ENCODE assay signal across 1 cellular context in the genomic region with DNA sequence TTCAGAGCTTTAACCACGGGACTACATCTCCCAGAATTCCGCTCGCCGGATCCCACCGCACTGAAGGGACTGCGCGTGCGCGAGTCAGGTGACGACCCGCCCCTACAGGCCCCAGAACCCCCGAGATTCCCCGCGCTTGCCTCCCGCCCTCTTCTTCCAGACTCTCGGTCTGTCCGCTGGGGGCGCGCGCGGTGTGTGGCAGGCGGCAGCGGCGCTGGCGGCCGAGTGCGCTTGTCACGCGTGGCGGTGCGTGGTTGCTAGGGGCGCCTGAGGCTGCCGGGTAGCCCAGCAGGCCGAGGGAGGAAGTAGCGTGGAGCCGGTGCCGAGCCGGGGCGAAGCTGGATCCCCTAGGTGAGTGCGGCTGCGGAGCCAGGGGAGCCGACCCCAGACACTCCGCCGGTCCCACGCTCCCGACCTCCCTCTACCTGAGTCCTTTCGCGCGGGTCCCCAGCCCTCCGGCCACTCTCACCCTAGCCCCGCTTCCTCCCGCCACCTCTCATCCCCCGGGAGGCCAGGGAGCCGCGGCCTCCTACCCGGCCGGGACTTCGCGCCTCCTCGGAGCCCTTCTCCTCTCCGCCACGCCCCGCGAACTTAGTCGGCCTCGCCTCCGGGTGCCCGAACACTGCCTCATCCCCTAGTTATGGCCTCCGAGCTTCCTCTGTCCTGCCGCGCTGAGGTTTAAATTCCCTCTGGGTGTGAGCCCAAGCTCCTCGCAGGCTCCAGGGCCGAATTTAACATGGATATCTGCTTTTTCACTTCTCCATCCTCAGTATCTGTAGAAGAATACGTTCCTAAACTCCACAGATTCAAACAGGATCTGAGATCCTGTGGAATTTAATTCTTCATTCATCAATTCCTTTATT.
TF ChIP-seq lines count a peak whose summit lies in the region.

A gene with protein sequence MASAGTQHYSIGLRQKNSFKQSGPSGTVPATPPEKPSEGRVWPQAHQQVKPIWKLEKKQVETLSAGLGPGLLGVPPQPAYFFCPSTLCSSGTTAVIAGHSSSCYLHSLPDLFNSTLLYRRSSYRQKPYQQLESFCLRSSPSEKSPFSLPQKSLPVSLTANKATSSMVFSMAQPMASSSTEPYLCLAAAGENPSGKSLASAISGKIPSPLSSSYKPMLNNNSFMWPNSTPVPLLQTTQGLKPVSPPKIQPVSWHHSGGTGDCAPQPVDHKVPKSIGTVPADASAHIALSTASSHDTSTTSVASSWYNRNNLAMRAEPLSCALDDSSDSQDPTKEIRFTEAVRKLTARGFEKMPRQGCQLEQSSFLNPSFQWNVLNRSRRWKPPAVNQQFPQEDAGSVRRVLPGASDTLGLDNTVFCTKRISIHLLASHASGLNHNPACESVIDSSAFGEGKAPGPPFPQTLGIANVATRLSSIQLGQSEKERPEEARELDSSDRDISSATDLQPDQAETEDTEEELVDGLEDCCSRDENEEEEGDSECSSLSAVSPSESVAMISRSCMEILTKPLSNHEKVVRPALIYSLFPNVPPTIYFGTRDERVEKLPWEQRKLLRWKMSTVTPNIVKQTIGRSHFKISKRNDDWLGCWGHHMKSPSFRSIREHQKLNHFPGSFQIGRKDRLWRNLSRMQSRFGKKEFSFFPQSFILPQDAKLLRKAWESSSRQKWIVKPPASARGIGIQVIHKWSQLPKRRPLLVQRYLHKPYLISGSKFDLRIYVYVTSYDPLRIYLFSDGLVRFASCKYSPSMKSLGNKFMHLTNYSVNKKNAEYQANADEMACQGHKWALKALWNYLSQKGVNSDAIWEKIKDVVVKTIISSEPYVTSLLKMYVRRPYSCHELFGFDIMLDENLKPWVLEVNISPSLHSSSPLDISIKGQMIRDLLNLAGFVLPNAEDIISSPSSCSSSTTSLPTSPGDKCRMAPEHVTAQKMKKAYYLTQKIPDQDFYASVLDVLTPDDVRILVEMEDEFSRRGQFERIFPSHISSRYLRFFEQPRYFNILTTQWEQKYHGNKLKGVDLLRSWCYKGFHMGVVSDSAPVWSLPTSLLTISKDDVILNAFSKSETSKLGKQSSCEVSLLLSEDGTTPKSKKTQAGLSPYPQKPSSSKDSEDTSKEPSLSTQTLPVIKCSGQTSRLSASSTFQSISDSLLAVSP (plus strand): TSS at position 149 of the 863 bp plus-strand sequence. CDS start 26,842 bp downstream, outside the sequence.

TF ChIP-seq in K562, 482 proteins besides CTCF, POLR2A, EP300 and RAD21 (continued from another document and continues in another):
- TF ChIP-seq SAP30 (IDR thresholded peaks at IDR 0.05; ENCODE audit: borderline replicate concordance, insufficient read depth, low read depth, low read length, poor library complexity, severe bottlenecking) (peak; percentile 63), CBFA2T3 (IDR thresholded peaks at IDR 0.05) (no peak), NCOA4 (IDR thresholded peaks at IDR 0.05; ENCODE audit: partially characterized antibody) (no peak), SP2 (IDR thresholded peaks at IDR 0.05; ENCODE audit: extremely low read depth, low read depth, low read length, poor library complexity, severe bottlenecking) (no peak), NFYB (IDR thresholded peaks at IDR 0.05; ENCODE audit: extremely low read depth, insufficient read length) (no peak), ESRRB (CRISPR knock-in tag; IDR thresholded peaks at IDR 0.05; ENCODE audit: borderline replicate concordance) (no peak), NFIC (IDR thresholded peaks at IDR 0.05) (0 out of 2 replicates have a peak, but pooled peaks have one; percentile 14), KDM4B (IDR thresholded peaks at IDR 0.05; ENCODE audit: borderline replicate concordance in 2 of 2, low read depth in 1 of 2) (no peak), ZNF561 (CRISPR knock-in tag; conservative IDR thresholded peaks at IDR 0.05) (no peak), ZNF23 (CRISPR knock-in tag; IDR thresholded peaks at IDR 0.05) (no peak), RFX5 (IDR thresholded peaks at IDR 0.05; ENCODE audit: low read depth, low read length) (no peak), STAT5A (IDR thresholded peaks at IDR 0.05; ENCODE audit: borderline replicate concordance, low read length) (no peak), CBFA2T2 (conservative IDR thresholded peaks at IDR 0.05) (no peak; the same call in 1 of the 2 replicates), TEAD4 (IDR thresholded peaks at IDR 0.05; ENCODE audit: low read length) (no peak; the same call in 1 of the 2 replicates), TEAD4 (CRISPR knock-in tag; IDR thresholded peaks at IDR 0.05; ENCODE audit: borderline replicate concordance) (no peak), JUND (IDR thresholded peaks at IDR 0.05; ENCODE audit: borderline replicate concordance, low read depth, low read length) (0 out of 2 replicates have a peak, but pooled peaks have one; percentile 24), JUND (tag; IDR thresholded peaks at IDR 0.05; ENCODE audit: borderline replicate concordance, low read depth, low read length) (no peak; the same call in 2 of the 3 replicates), PHF20 (IDR thresholded peaks at IDR 0.05; ENCODE audit: partially characterized antibody) (peak; percentile 54), CCNT2 (IDR thresholded peaks at IDR 0.05; ENCODE audit: borderline replicate concordance, extremely low read depth, insufficient read length, low read depth, low read length) (peak; percentile 72), ZBED1 (IDR thresholded peaks at IDR 0.05) (no peak; the same call in 1 of the 2 replicates), MEIS2 (IDR thresholded peaks at IDR 0.05; ENCODE audit: partially characterized antibody) (peak; percentile 46), ZNF644 (tag; IDR thresholded peaks at IDR 0.05; ENCODE audit: low read depth) (no peak), ZNF699 (CRISPR knock-in tag; IDR thresholded peaks at IDR 0.05; ENCODE audit: insufficient replicate concordance) (no peak), ZEB2 (IDR thresholded peaks at IDR 0.05) (no peak), RBM25 (IDR thresholded peaks at IDR 0.05; ENCODE audit: low read depth, low read length, severe bottlenecking) (no peak), CHCHD3 (CRISPR knock-in tag; IDR thresholded peaks at IDR 0.05) (no peak), ZNF24 (IDR thresholded peaks at IDR 0.05) (peak; percentile 60; the same call in 1 of the 2 replicates), PTRF (tag; IDR thresholded peaks at IDR 0.05) (no peak), PYGO2 (tag; IDR thresholded peaks at IDR 0.05) (no peak)
- TF ChIP-seq, protein P1, sequence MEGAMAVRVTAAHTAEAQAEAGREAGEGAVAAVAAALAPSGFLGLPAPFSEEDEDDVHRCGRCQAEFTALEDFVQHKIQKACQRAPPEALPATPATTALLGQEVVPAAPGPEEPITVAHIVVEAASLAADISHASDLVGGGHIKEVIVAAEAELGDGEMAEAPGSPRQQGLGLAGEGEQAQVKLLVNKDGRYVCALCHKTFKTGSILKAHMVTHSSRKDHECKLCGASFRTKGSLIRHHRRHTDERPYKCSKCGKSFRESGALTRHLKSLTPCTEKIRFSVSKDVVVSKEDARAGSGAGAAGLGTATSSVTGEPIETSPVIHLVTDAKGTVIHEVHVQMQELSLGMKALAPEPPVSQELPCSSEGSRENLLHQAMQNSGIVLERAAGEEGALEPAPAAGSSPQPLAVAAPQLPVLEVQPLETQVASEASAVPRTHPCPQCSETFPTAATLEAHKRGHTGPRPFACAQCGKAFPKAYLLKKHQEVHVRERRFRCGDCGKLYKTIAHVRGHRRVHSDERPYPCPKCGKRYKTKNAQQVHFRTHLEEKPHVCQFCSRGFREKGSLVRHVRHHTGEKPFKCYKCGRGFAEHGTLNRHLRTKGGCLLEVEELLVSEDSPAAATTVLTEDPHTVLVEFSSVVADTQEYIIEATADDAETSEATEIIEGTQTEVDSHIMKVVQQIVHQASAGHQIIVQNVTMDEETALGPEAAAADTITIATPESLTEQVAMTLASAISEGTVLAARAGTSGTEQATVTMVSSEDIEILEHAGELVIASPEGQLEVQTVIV (CRISPR knock-in tag; IDR thresholded peaks at IDR 0.05; ENCODE audit: borderline replicate concordance), result no peak
- TF ChIP-seq, protein P2, sequence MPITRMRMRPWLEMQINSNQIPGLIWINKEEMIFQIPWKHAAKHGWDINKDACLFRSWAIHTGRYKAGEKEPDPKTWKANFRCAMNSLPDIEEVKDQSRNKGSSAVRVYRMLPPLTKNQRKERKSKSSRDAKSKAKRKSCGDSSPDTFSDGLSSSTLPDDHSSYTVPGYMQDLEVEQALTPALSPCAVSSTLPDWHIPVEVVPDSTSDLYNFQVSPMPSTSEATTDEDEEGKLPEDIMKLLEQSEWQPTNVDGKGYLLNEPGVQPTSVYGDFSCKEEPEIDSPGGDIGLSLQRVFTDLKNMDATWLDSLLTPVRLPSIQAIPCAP (CRISPR knock-in tag; IDR thresholded peaks at IDR 0.05; ENCODE audit: borderline replicate concordance), result no peak
- TF ChIP-seq, protein P3, sequence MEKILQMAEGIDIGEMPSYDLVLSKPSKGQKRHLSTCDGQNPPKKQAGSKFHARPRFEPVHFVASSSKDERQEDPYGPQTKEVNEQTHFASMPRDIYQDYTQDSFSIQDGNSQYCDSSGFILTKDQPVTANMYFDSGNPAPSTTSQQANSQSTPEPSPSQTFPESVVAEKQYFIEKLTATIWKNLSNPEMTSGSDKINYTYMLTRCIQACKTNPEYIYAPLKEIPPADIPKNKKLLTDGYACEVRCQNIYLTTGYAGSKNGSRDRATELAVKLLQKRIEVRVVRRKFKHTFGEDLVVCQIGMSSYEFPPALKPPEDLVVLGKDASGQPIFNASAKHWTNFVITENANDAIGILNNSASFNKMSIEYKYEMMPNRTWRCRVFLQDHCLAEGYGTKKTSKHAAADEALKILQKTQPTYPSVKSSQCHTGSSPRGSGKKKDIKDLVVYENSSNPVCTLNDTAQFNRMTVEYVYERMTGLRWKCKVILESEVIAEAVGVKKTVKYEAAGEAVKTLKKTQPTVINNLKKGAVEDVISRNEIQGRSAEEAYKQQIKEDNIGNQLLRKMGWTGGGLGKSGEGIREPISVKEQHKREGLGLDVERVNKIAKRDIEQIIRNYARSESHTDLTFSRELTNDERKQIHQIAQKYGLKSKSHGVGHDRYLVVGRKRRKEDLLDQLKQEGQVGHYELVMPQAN (IDR thresholded peaks at IDR 0.05; ENCODE audit: borderline replicate concordance), result peak; percentile 79; the same call in 1 of the 2 replicates
- TF ChIP-seq, protein P4, sequence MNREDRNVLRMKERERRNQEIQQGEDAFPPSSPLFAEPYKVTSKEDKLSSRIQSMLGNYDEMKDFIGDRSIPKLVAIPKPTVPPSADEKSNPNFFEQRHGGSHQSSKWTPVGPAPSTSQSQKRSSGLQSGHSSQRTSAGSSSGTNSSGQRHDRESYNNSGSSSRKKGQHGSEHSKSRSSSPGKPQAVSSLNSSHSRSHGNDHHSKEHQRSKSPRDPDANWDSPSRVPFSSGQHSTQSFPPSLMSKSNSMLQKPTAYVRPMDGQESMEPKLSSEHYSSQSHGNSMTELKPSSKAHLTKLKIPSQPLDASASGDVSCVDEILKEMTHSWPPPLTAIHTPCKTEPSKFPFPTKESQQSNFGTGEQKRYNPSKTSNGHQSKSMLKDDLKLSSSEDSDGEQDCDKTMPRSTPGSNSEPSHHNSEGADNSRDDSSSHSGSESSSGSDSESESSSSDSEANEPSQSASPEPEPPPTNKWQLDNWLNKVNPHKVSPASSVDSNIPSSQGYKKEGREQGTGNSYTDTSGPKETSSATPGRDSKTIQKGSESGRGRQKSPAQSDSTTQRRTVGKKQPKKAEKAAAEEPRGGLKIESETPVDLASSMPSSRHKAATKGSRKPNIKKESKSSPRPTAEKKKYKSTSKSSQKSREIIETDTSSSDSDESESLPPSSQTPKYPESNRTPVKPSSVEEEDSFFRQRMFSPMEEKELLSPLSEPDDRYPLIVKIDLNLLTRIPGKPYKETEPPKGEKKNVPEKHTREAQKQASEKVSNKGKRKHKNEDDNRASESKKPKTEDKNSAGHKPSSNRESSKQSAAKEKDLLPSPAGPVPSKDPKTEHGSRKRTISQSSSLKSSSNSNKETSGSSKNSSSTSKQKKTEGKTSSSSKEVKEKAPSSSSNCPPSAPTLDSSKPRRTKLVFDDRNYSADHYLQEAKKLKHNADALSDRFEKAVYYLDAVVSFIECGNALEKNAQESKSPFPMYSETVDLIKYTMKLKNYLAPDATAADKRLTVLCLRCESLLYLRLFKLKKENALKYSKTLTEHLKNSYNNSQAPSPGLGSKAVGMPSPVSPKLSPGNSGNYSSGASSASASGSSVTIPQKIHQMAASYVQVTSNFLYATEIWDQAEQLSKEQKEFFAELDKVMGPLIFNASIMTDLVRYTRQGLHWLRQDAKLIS (CRISPR knock-in tag; IDR thresholded peaks at IDR 0.05), result no peak
- TF ChIP-seq, protein P5, sequence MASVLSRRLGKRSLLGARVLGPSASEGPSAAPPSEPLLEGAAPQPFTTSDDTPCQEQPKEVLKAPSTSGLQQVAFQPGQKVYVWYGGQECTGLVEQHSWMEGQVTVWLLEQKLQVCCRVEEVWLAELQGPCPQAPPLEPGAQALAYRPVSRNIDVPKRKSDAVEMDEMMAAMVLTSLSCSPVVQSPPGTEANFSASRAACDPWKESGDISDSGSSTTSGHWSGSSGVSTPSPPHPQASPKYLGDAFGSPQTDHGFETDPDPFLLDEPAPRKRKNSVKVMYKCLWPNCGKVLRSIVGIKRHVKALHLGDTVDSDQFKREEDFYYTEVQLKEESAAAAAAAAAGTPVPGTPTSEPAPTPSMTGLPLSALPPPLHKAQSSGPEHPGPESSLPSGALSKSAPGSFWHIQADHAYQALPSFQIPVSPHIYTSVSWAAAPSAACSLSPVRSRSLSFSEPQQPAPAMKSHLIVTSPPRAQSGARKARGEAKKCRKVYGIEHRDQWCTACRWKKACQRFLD (CRISPR knock-in tag; IDR thresholded peaks at IDR 0.05), result no peak
- TF ChIP-seq, protein P6, sequence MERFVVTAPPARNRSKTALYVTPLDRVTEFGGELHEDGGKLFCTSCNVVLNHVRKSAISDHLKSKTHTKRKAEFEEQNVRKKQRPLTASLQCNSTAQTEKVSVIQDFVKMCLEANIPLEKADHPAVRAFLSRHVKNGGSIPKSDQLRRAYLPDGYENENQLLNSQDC (CRISPR knock-in tag; IDR thresholded peaks at IDR 0.05), result no peak
